In the genomic region with DNA sequence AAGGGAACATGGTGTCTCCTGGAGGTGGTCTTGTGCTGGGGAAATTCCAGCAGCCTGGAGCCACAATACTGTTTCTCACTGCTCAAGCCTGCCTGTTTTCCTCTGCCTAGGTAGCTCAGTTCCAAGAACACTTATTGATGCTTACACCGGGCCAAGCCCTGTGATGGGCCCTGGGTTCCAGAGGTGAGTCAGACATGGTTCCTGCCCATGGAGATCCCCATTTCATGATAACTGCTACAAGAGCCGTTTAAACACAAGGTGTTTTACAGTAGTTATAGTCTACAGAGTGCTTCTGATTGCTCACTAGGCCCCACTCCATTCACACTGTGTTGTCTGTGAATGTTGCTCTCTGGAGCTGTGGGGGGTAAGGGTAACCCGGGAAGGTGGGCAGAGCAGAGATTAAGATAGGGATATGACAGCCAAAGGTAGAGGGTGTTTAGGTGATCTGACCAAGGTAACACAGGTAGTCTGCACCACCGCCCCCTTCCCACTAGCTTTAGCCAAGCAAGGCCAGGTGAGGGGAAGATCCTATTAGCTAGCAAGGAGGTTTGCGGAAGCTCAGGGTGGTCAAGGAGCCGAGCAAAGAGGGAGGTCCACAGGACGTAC, we compare ENCODE assay signal across 8 cellular contexts. TPM values are rescaled to one million over a fixed set of nuclear protein-coding genes. Genes with fewer than 3 reads are reported as not detected.
DNase-seq lines count a peak whose midpoint lies in the region; ATAC-seq and TF ChIP-seq lines count a peak whose summit lies in the region.

No MANE protein-coding gene starts in this region.

- no peak overlapping the region for H2BK12ac ChIP-seq in trophoblast cell (ENCODE audit: low read length)

- H3K79me2 ChIP-seq in trophoblast cell (ENCODE audit: control insufficient read depth, insufficient read depth, low read length, poor library complexity): peaks cover 4% of the 10 kb centered on the region

- no peak overlapping the region for H2BK5ac ChIP-seq in trophoblast cell (ENCODE audit: low read depth, low read length, poor library complexity)

- intact Hi-C loops in esophagus squamous epithelium (cut with DNase I): no loop called here

- H3K36me3 ChIP-seq in esophagus squamous epithelium (no peaks in the 10 kb centered on the region), trophoblast cell (ENCODE audit: control insufficient read depth in 1 of 2, insufficient read depth in 2 of 2, low read length in 2 of 2) (no peaks in the 10 kb centered on the region)

- no peak for TF ChIP-seq CTCF in esophagus squamous epithelium (IDR thresholded peaks at IDR 0.05)

- H3K23ac ChIP-seq in trophoblast cell (ENCODE audit: low read length): no peak overlapping the region

- DNase-seq in ELR (ENCODE audit: low read depth) (peak; percentile 24), T-helper 17 cell (no peak), esophagus squamous epithelium (lab: John Stamatoyannopoulos, UW) (no peak), trophoblast cell (no peak), NCI-H1105 (lab: John Stamatoyannopoulos, UW) (no peak), NAMALWA (ENCODE audit: low spot score) (no peak)

- no peak overlapping the region for H3K4ac ChIP-seq in trophoblast cell (ENCODE audit: low read depth, low read length)

- H3K4me3 Mint-ChIP-seq in T-helper 17 cell: peak overlapping the region; percentile 94

- 21 to 30% methylated on average over 7 of the region's 7 CpGs for WGBS in esophagus squamous epithelium, 2 donors
- no CpG with 5 or more reads among the region's 7 CpGs for WGBS in trophoblast cell (ENCODE audit: extremely low coverage, insufficient coverage, insufficient read length)

- no peaks in the 10 kb centered on the region for H3K36me3 Mint-ChIP-seq in T-helper 17 cell (ENCODE audit: low read depth)

- peak overlapping the region; percentile 68 for H2AFZ ChIP-seq in trophoblast cell (ENCODE audit: insufficient read depth, low read length, poor library complexity)

- no peak overlapping the region for H4K12ac ChIP-seq in trophoblast cell (ENCODE audit: low read depth, low read length)

- H2AK5ac ChIP-seq in trophoblast cell (ENCODE audit: low read length): no peak overlapping the region

- no peak overlapping the region for H3K9ac ChIP-seq in trophoblast cell (ENCODE audit: low read length)

- H3K4me1 Mint-ChIP-seq in T-helper 17 cell: peaks cover 39% of the 10 kb centered on the region

- H3K4me1 ChIP-seq in esophagus squamous epithelium: peaks cover 19 to 46% (median 21%) of the 10 kb centered on the region in 3 donors
- peaks cover 9 to 10% of the 10 kb centered on the region in 2 experiments for H3K4me1 ChIP-seq in trophoblast cell (ENCODE audit: control insufficient read depth in 1 of 2, insufficient read depth in 2 of 2, low read length in 2 of 2)

- H3K14ac ChIP-seq in trophoblast cell (ENCODE audit: low read length): no peak overlapping the region

- no peak for TF ChIP-seq POLR2A in esophagus squamous epithelium (IDR thresholded peaks at IDR 0.05)

- no peak overlapping the region for H2BK120ac ChIP-seq in trophoblast cell (ENCODE audit: insufficient read depth, low read length, poor library complexity)

- peak overlapping the region; percentile 76 for H3K27ac Mint-ChIP-seq in T-helper 17 cell

- no peak for ATAC-seq in T-helper 17 cell
- no peak for ATAC-seq in GM21786 (IDR thresholded peaks at IDR 0.05; ENCODE audit: unreplicated experiment)
- ATAC-seq in HG03342 (IDR thresholded peaks at IDR 0.05; ENCODE audit: unreplicated experiment): no peak

- no peak overlapping the region for H4K91ac ChIP-seq in trophoblast cell (ENCODE audit: low read depth, low read length)

- H3K27ac ChIP-seq in esophagus squamous epithelium (peak overlapping the region; percentile 84 to 94 (median 91)), trophoblast cell (ENCODE audit: low read depth, low read length) (no peak overlapping the region)

- no peaks in the 10 kb centered on the region for H3K9me3 ChIP-seq in T-helper 17 cell (ENCODE audit: control insufficient read depth, low read length, poor library complexity, severe bottlenecking)
- no peaks in the 10 kb centered on the region for H3K9me3 ChIP-seq in esophagus squamous epithelium
- H3K9me3 ChIP-seq in trophoblast cell (ENCODE audit: insufficient read depth, low read depth, low read length): no peaks in the 10 kb centered on the region

- peak overlapping the region; percentile 10 for H3K18ac ChIP-seq in trophoblast cell (ENCODE audit: low read length)

- H4K8ac ChIP-seq in trophoblast cell (ENCODE audit: low read depth, low read length): peak overlapping the region; percentile 10

- H3K4me2 ChIP-seq in trophoblast cell (ENCODE audit: low read length): peak overlapping the region; percentile 97

- H3K27me3 Mint-ChIP-seq in T-helper 17 cell: no peaks in the 10 kb centered on the region

- H3K4me3 ChIP-seq in esophagus squamous epithelium: peak overlapping the region; percentile 68 to 94 (median 91)
- H3K4me3 ChIP-seq in trophoblast cell (ENCODE audit: low read depth, low read length): peak overlapping the region; percentile 62

- H3K27me3 ChIP-seq in esophagus squamous epithelium (no peaks in the 10 kb centered on the region), trophoblast cell (ENCODE audit: insufficient read depth, low read length) (peaks cover 7% of the 10 kb centered on the region)

- H3K79me1 ChIP-seq in trophoblast cell (ENCODE audit: low read length): peaks cover 3% of the 10 kb centered on the region

RNA-seq across cellular contexts. Expression of gene MICAL2, which starts 0.7 kb away (rescaled TPM):
- total RNA-seq in T-helper 17 cell (10 to 100 TPM; 52.0 to 66.9 TPM), esophagus squamous epithelium (10 to 100 TPM; 10.1 to 49.0 (median 19.8) TPM)
- 24.5 and 30.8 TPM in 2 replicates for polyA plus RNA-seq in trophoblast cell (2013)
